In genomic region chr15:32003558-32003957, GRCh38 we compare ENCODE assay signal across 14 cellular contexts. TPM values are rescaled to one million over a fixed set of nuclear protein-coding genes. Genes with fewer than 3 reads are reported as not detected.
DNase-seq lines count a peak whose midpoint lies in the region; ATAC-seq and TF ChIP-seq lines count a peak whose summit lies in the region.
"Had no signal": no experiment of that assay in that cellular context is flagged by ENCODE, and none has a peak within 500 bp of the region (broad histone marks: within the 10 kb centered on the region; RNA-seq: fewer than 3 reads in every experiment).

No MANE protein-coding gene starts in this region.

- no peaks in the 10 kb centered on the region for H4K20me1 ChIP-seq in H9 (ENCODE audit: control insufficient read depth, insufficient read depth, insufficient read length)
- H4K20me1 ChIP-seq: BLaER1 treated with 17β-estradiol and CSF1 and Interleukin-3, amounts not matched to agents 10 nM and 100 nM had no signal

- H3K23me2 ChIP-seq in H9 (ENCODE audit: insufficient read length, low read depth, low read length, poor library complexity, severe bottlenecking), result no peaks in the 10 kb centered on the region

- no peak overlapping the region for H2AFZ ChIP-seq in H9 (ENCODE audit: low read length)

- DNase-seq in H9 (no peak), WTC11 (ENCODE audit: low spot score) (no peak), mesendoderm (peak; percentile 19), SK-N-DZ (ENCODE audit: low spot score) (no peak), NCI-H446 treated with DMSO at 0.1 percent for 48 hours (lab: John Stamatoyannopoulos, UW) (no peak)
- DNase-seq in T-helper 2 cell treated with Interferon-gamma antibody and Interleukin-4, amounts not matched to agents 5 μg/mL and 100 μg/mL, for 36 hours (ENCODE audit: low spot score), result no peak
- DNase-seq: Calu3; CD8-positive, alpha-beta T cell; DMS79 treated with DMSO at 0.1 percent for 48 hours; GF-D8 had no signal

- CTCF ChIA-PET in WTC11 (lab: Charles Lee), result interaction anchor here (0.6 to 5.0 kb wide), 5 partner anchors 10 to 200 kb away, joined by 3 to 20 read pairs (median 7); partner anchors contain the start of gene CHRNA7

- no peak overlapping the region for H3K4me3 ChIP-seq in mesendoderm (ENCODE audit: low read length)
- H3K4me3 ChIP-seq: A549; BLaER1 treated with 17β-estradiol and CSF1 and Interleukin-3, amounts not matched to agents 10 nM and 100 nM had no signal

- H4K91ac ChIP-seq in H9 (ENCODE audit: insufficient read length, low read depth, low read length), result no peak overlapping the region

- no peak overlapping the region for H2BK12ac ChIP-seq in H9 (ENCODE audit: insufficient read length, low read depth, low read length)

- no peak overlapping the region for H3K4ac ChIP-seq in H9 (ENCODE audit: low read depth, low read length)
- H3K4ac ChIP-seq in mesendoderm (ENCODE audit: low read depth, low read length), result no peak overlapping the region

- H3K9me3 Mint-ChIP-seq in H9 (no peaks in the 10 kb centered on the region; a peak in 1 of 5 replicates), WTC11 (peaks cover 4% of the 10 kb centered on the region; the same call in 1 of the 2 replicates)
- H3K9me3 Mint-ChIP-seq in T-helper 2 cell treated with Interferon-gamma antibody and Interleukin-4, amounts not matched to agents 5 μg/mL and 100 μg/mL, for 36 hours, result no peaks in the 10 kb centered on the region
- H3K9me3 Mint-ChIP-seq: CD8-positive, alpha-beta T cell had no signal

- H3K18ac ChIP-seq in H9 (ENCODE audit: insufficient read length, low read depth, low read length) (no peak overlapping the region), mesendoderm (ENCODE audit: low read length) (no peak overlapping the region)

- POLR2A ChIA-PET in WTC11 (lab: Charles Lee), result no interaction called here

- H3K27me3 Mint-ChIP-seq in H9 (ENCODE audit: low read depth) (no peaks in the 10 kb centered on the region; the same call in none of the 2 replicates), WTC11 (ENCODE audit: low read depth) (no peaks in the 10 kb centered on the region; the same call in 1 of the 2 replicates)
- H3K27me3 Mint-ChIP-seq in T-helper 2 cell treated with Interferon-gamma antibody and Interleukin-4, amounts not matched to agents 5 μg/mL and 100 μg/mL, for 36 hours (ENCODE audit: low read depth), result peaks cover 2% of the 10 kb centered on the region

- no peak overlapping the region for H2BK120ac ChIP-seq in H9 (ENCODE audit: low read depth, low read length, poor library complexity, severe bottlenecking)
- H2BK120ac ChIP-seq in mesendoderm (ENCODE audit: low read depth, low read length), result no peak overlapping the region

- H3K36me3 Mint-ChIP-seq in H9 (ENCODE audit: insufficient read depth in 1 of 3, low read depth in 3 of 3), result no peaks in the 10 kb centered on the region
- no peaks in the 10 kb centered on the region for H3K36me3 Mint-ChIP-seq in WTC11
- no peaks in the 10 kb centered on the region for H3K36me3 Mint-ChIP-seq in T-helper 2 cell treated with Interferon-gamma antibody and Interleukin-4, amounts not matched to agents 5 μg/mL and 100 μg/mL, for 36 hours (ENCODE audit: low read depth)
- H3K36me3 Mint-ChIP-seq: CD8-positive, alpha-beta T cell had no signal

- H2AK5ac ChIP-seq in H9 (ENCODE audit: insufficient read length, low read length) (no peak overlapping the region), mesendoderm (ENCODE audit: low read length) (no peak overlapping the region)

- H4K8ac ChIP-seq in H9 (replicated peaks; ENCODE audit: insufficient read length, low read depth, low read length), result no peak overlapping the region
- H4K8ac ChIP-seq in mesendoderm (ENCODE audit: low read depth, low read length), result no peak overlapping the region

- H2BK15ac ChIP-seq in H9 (ENCODE audit: low read depth, low read length) (no peak overlapping the region), mesendoderm (replicated peaks; ENCODE audit: low read depth) (no peak overlapping the region)

- no peaks in the 10 kb centered on the region for H3K27me3 ChIP-seq in H9 (ENCODE audit: insufficient read depth, low read length)
- no peaks in the 10 kb centered on the region for H3K27me3 ChIP-seq in mesendoderm (ENCODE audit: insufficient read depth, low read length, poor library complexity)
- H3K27me3 ChIP-seq: BLaER1 treated with 17β-estradiol and CSF1 and Interleukin-3, amounts not matched to agents 10 nM and 100 nM had no signal

- no peaks in the 10 kb centered on the region for H3K9me3 ChIP-seq in H9 (ENCODE audit: control insufficient read depth, low read depth, low read length)
- H3K9me3 ChIP-seq: A549; BLaER1 treated with 17β-estradiol and CSF1 and Interleukin-3, amounts not matched to agents 10 nM and 100 nM had no signal

- no peak overlapping the region for H4K5ac ChIP-seq in H9 (ENCODE audit: insufficient read length, low read depth, low read length)
- H4K5ac ChIP-seq in mesendoderm (ENCODE audit: low read length), result no peak overlapping the region

- H3T11ph ChIP-seq in H9 (ENCODE audit: low read length), result no peak overlapping the region

- H3K4me2 ChIP-seq in H9 (ENCODE audit: insufficient read depth, insufficient read length, low read length), result no peak overlapping the region
- no peak overlapping the region for H3K4me2 ChIP-seq in mesendoderm (ENCODE audit: low read length)
- H3K4me2 ChIP-seq: A549; BLaER1 treated with 17β-estradiol and CSF1 and Interleukin-3, amounts not matched to agents 10 nM and 100 nM; KMS-11 had no signal

- H3K23ac ChIP-seq in H9 (ENCODE audit: insufficient read length, low read depth, low read length) (no peak overlapping the region), mesendoderm (ENCODE audit: low read length) (no peak overlapping the region)

- no peak overlapping the region for H3K4me3 Mint-ChIP-seq in H9
- H3K4me3 Mint-ChIP-seq in WTC11, result no peak overlapping the region
- H3K4me3 Mint-ChIP-seq in T-helper 2 cell treated with Interferon-gamma antibody and Interleukin-4, amounts not matched to agents 5 μg/mL and 100 μg/mL, for 36 hours, result no peak overlapping the region
- H3K4me3 Mint-ChIP-seq: CD8-positive, alpha-beta T cell had no signal

- no peaks in the 10 kb centered on the region for H3K36me3 ChIP-seq in mesendoderm (ENCODE audit: control insufficient read depth, insufficient read depth, low read length)
- H3K36me3 ChIP-seq: BLaER1 treated with 17β-estradiol and CSF1 and Interleukin-3, amounts not matched to agents 10 nM and 100 nM had no signal

- ATAC-seq in WTC11, result peak; percentile 59
- ATAC-seq: CD8-positive, alpha-beta T cell had no signal

- H3K79me2 ChIP-seq in H9 (ENCODE audit: insufficient read depth, low read length) (no peaks in the 10 kb centered on the region), mesendoderm (ENCODE audit: control insufficient read depth, insufficient read depth, low read length) (no peaks in the 10 kb centered on the region)

- TF ChIP-seq CTCF in H9 (conservative IDR thresholded peaks at IDR 0.05) (peak; percentile 21; the same call in 1 of the 3 replicates), WTC11 (IDR thresholded peaks at IDR 0.05) (no peak)

- WGBS in H9 (ENCODE audit: extremely low coverage, insufficient read length, low lambda C conversion rate), result no CpG with 5 or more reads among the region's 2 CpGs
- WGBS in mesendoderm (ENCODE audit: extremely low coverage, insufficient coverage, low lambda C conversion rate), result no CpG with 5 or more reads among the region's 2 CpGs

- H2BK5ac ChIP-seq in H9 (ENCODE audit: insufficient read length, low read length), result no peak overlapping the region
- H2BK5ac ChIP-seq in mesendoderm (ENCODE audit: low read length), result no peak overlapping the region

- H3K27ac ChIP-seq in H9 (ENCODE audit: insufficient read length, low read depth, low read length) (no peak overlapping the region), mesendoderm (ENCODE audit: low read depth, low read length) (no peak overlapping the region)
- H3K27ac ChIP-seq: A549; BLaER1 treated with 17β-estradiol and CSF1 and Interleukin-3, amounts not matched to agents 10 nM and 100 nM; HL-60; KMS-11 had no signal

- H3K79me1 ChIP-seq in H9 (ENCODE audit: insufficient read depth, low read depth, low read length, poor library complexity, severe bottlenecking) (no peaks in the 10 kb centered on the region), mesendoderm (ENCODE audit: low read length) (no peaks in the 10 kb centered on the region)

- H3K56ac ChIP-seq in H9 (ENCODE audit: insufficient read length, low read depth, low read length), result no peak overlapping the region
- H3K56ac ChIP-seq in mesendoderm (ENCODE audit: low read length), result no peak overlapping the region

- H2BK20ac ChIP-seq in H9 (ENCODE audit: low read depth, low read length, poor library complexity, severe bottlenecking), result no peak overlapping the region

- H3K9ac ChIP-seq in H9 (ENCODE audit: extremely low read depth, insufficient read length, low read length), result no peak overlapping the region
- no peak overlapping the region for H3K9ac ChIP-seq in mesendoderm (ENCODE audit: low read length)
- H3K9ac ChIP-seq: BLaER1 treated with 17β-estradiol and CSF1 and Interleukin-3, amounts not matched to agents 10 nM and 100 nM; KMS-11 had no signal

- no peaks in the 10 kb centered on the region for H3K4me1 Mint-ChIP-seq in H9
- H3K4me1 Mint-ChIP-seq in WTC11, result no peaks in the 10 kb centered on the region
- no peaks in the 10 kb centered on the region for H3K4me1 Mint-ChIP-seq in T-helper 2 cell treated with Interferon-gamma antibody and Interleukin-4, amounts not matched to agents 5 μg/mL and 100 μg/mL, for 36 hours (ENCODE audit: low read depth)

- H3K4me1 ChIP-seq in H9 (ENCODE audit: insufficient read depth, low read length) (no peaks in the 10 kb centered on the region), mesendoderm (ENCODE audit: control insufficient read depth, low read depth, low read length) (no peaks in the 10 kb centered on the region)
- H3K4me1 ChIP-seq: A549 had no signal

- no peak overlapping the region for H3K14ac ChIP-seq in H9 (ENCODE audit: insufficient read depth, low read length)

- H3K27ac Mint-ChIP-seq in H9 (no peak overlapping the region), WTC11 (no peak overlapping the region)
- H3K27ac Mint-ChIP-seq in T-helper 2 cell treated with Interferon-gamma antibody and Interleukin-4, amounts not matched to agents 5 μg/mL and 100 μg/mL, for 36 hours, result no peak overlapping the region
- H3K27ac Mint-ChIP-seq: CD8-positive, alpha-beta T cell had no signal

RNA-seq across cellular contexts. Expression of gene CHRNA7, which starts 26.8 kb away (rescaled TPM):
- total RNA-seq in H9 (2021) (4.4 and 4.8 TPM in 2 replicates), WTC11 (2021) (5.6 to 7.8 TPM (median 7.3 TPM) in 3 replicates)
- 3.0 TPM for polyA plus RNA-seq in mesendoderm (2013, experiment 1 of 2)
- polyA plus RNA-seq in mesendoderm (2013, experiment 2 of 2), result 2.8 TPM
- 32.2 and 38.3 TPM in 2 replicates for polyA plus RNA-seq in SK-N-DZ (2014; cell fraction: cytosol; rRNA removed)
- 25.8 and 34.9 TPM in 2 replicates for polyA plus RNA-seq in SK-N-DZ (2014; cell fraction: nucleus; rRNA removed)
- total RNA-seq: CD8-positive, alpha-beta T cell had no signal
